31 cellular contexts compared by ENCODE assay signal in the genomic region with DNA sequence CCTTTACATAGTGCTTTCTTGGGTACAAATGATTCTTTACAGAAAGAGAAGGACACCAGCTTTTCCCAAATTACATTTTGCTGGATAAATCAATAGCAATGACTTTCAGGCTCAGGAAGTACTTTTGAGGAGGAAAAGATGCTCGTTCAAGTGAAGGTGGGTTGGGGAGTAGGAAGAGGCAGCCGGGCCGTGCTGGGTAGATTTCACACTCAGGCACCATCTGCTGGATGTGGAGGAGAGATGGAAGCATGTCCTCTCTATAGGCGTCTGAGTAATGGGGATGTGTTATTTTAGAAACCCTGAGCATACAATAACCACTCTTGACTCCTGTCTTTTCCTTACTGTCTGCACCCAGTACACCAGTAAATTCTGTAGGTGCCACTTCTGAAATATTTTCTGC.
"Had no signal": no experiment of that assay in that cellular context is flagged by ENCODE, and none has a peak within 500 bp of the region (broad histone marks: within the 10 kb centered on the region; RNA-seq: fewer than 3 reads in every experiment).

No MANE protein-coding gene starts in this region.

- H3K27ac ChIP-seq: brain microvascular endothelial cell, coronary artery, esophagus muscularis mucosa, gastroesophageal sphincter had no signal

- H3K27ac Mint-ChIP-seq: activated CD4-positive, alpha-beta memory T cell treated with anti-CD3 and anti-CD28 coated beads for 36 hours; activated CD4-positive, alpha-beta T cell treated with anti-CD3 and anti-CD28 coated beads for 36 hours; activated CD4-positive, alpha-beta T cell treated with anti-CD3 and anti-CD28 coated beads, Interleukin-2, amount 10 ng/mL, durations not matched to agents 24 days and 14 days; activated CD8-positive, alpha-beta memory T cell treated with anti-CD3 and anti-CD28 coated beads, Interleukin-2, amount 10 ng/mL, durations not matched to agents 7 days and 5 days; activated CD8-positive, alpha-beta T cell treated with anti-CD3 and anti-CD28 coated beads, Interleukin-2, amount 10 ng/mL, durations not matched to agents 7 days and 5 days; activated naive CD4-positive, alpha-beta T cell treated with anti-CD3 and anti-CD28 coated beads for 36 hours; activated naive CD4-positive, alpha-beta T cell treated with anti-CD3 and anti-CD28 coated beads, Interleukin-2, amount 50 U/mL, for 72 hours; activated naive CD8-positive, alpha-beta T cell treated with anti-CD3 and anti-CD28 coated beads, Interleukin-2, amount 10 ng/mL, durations not matched to agents 7 days and 5 days; activated T-helper 1 cell treated with anti-CD3 and anti-CD28 coated beads, Interleukin-12 subunit alpha, Interleukin-12 subunit beta, Interleukin-2, Interleukin-4 antibody, amounts not matched to agents 30 ng/mL and 10 ng/mL and 1 ng/mL, durations not matched to agents 14 hours and 24 hours and 36 hours; activated T-helper 2 cell treated with anti-CD3 and anti-CD28 coated beads, Interferon-gamma antibody, Interleukin-2, Interleukin-4, amounts not matched to agents 10 μg/mL and 5 μg/mL and 100 μg/mL, durations not matched to agents 14 hours and 24 hours and 36 hours; dendritic cell treated with granulocyte-macrophage colony-stimulating factor and Interleukin-4, amounts not matched to agents 40 ng/mL and 50 ng/mL, for 4 days; effector memory CD8-positive, alpha-beta T cell; T-helper 17 cell; T-helper 2 cell treated with Interferon-gamma antibody and Interleukin-4, amounts not matched to agents 5 μg/mL and 100 μg/mL, for 36 hours had no signal

- H3K9me3 ChIP-seq: esophagus muscularis mucosa, gastroesophageal sphincter had no signal

- DNase-seq: activated CD4-positive, alpha-beta memory T cell treated with anti-CD3 and anti-CD28 coated beads for 36 hours; activated CD4-positive, alpha-beta T cell treated with anti-CD3 and anti-CD28 coated beads for 36 hours; activated CD4-positive, alpha-beta T cell treated with anti-CD3 and anti-CD28 coated beads, Interleukin-2, amount 10 ng/mL, durations not matched to agents 24 days and 14 days; activated CD4-positive, CD25-positive, alpha-beta regulatory T cell; activated CD4-positive, CD25-positive, alpha-beta regulatory T cell treated with anti-CD3 and anti-CD28 coated beads, Interleukin-2, amount 50 U/mL, for 72 hours; activated CD8-positive, alpha-beta memory T cell treated with anti-CD3 and anti-CD28 coated beads, Interleukin-2, amount 10 ng/mL, durations not matched to agents 7 days and 5 days; activated CD8-positive, alpha-beta memory T cell treated with anti-CD3 and anti-CD28 coated beads, Interleukin-2, amount 50 U/mL, for 4 hours; activated CD8-positive, alpha-beta T cell treated with anti-CD3 and anti-CD28 coated beads, Interleukin-2, amount 10 ng/mL, durations not matched to agents 7 days and 5 days; activated effector memory CD4-positive, alpha-beta T cell treated with anti-CD3 and anti-CD28 coated beads, Interleukin-2, amount 50 U/mL, for 16 hours; activated naive CD4-positive, alpha-beta T cell treated with anti-CD3 and anti-CD28 coated beads for 36 hours; activated naive CD8-positive, alpha-beta T cell treated with anti-CD3 and anti-CD28 coated beads, Interleukin-2, amount 10 ng/mL, durations not matched to agents 7 days and 5 days; activated T-cell treated with anti-CD3 and anti-CD28 coated beads, Interleukin-2, amount 50 U/mL, for 1 hour; activated T-cell treated with anti-CD3 and anti-CD28 coated beads, Interleukin-2, amount 50 U/mL, for 48 hours; brain microvascular endothelial cell; effector CD4-positive, alpha-beta T cell; effector memory CD8-positive, alpha-beta T cell; erythroblast; foreskin melanocyte; head of caudate nucleus; T-helper 1 cell; T-helper 17 cell; T1000 had no signal

- H3K36me3 Mint-ChIP-seq: activated CD4-positive, alpha-beta memory T cell treated with anti-CD3 and anti-CD28 coated beads for 36 hours; activated CD8-positive, alpha-beta memory T cell treated with anti-CD3 and anti-CD28 coated beads, Interleukin-2, amount 10 ng/mL, durations not matched to agents 7 days and 5 days; activated naive CD4-positive, alpha-beta T cell treated with anti-CD3 and anti-CD28 coated beads, Interleukin-2, amount 50 U/mL, for 72 hours; activated naive CD8-positive, alpha-beta T cell treated with anti-CD3 and anti-CD28 coated beads, Interleukin-2, amount 10 ng/mL, durations not matched to agents 7 days and 5 days had no signal

- H3K4me1 ChIP-seq: esophagus muscularis mucosa, gastroesophageal sphincter had no signal

- H3K27me3 Mint-ChIP-seq: activated CD4-positive, alpha-beta memory T cell treated with anti-CD3 and anti-CD28 coated beads for 36 hours; activated CD4-positive, alpha-beta T cell treated with anti-CD3 and anti-CD28 coated beads for 36 hours; activated CD4-positive, alpha-beta T cell treated with anti-CD3 and anti-CD28 coated beads, Interleukin-2, amount 10 ng/mL, durations not matched to agents 24 days and 14 days; activated CD8-positive, alpha-beta memory T cell treated with anti-CD3 and anti-CD28 coated beads, Interleukin-2, amount 10 ng/mL, durations not matched to agents 7 days and 5 days; activated naive CD8-positive, alpha-beta T cell treated with anti-CD3 and anti-CD28 coated beads, Interleukin-2, amount 10 ng/mL, durations not matched to agents 7 days and 5 days; central memory CD8-positive, alpha-beta T cell; dendritic cell treated with granulocyte-macrophage colony-stimulating factor and Interleukin-4, amounts not matched to agents 40 ng/mL and 50 ng/mL, for 4 days; effector memory CD8-positive, alpha-beta T cell; T-helper 17 cell had no signal

- H3K27me3 ChIP-seq: brain microvascular endothelial cell, gastroesophageal sphincter had no signal

- H3K4me1 Mint-ChIP-seq: activated CD4-positive, alpha-beta T cell treated with anti-CD3 and anti-CD28 coated beads for 36 hours; activated CD4-positive, alpha-beta T cell treated with anti-CD3 and anti-CD28 coated beads, Interleukin-2, amount 10 ng/mL, durations not matched to agents 24 days and 14 days; activated CD8-positive, alpha-beta memory T cell treated with anti-CD3 and anti-CD28 coated beads, Interleukin-2, amount 10 ng/mL, durations not matched to agents 7 days and 5 days; activated naive CD8-positive, alpha-beta T cell treated with anti-CD3 and anti-CD28 coated beads, Interleukin-2, amount 10 ng/mL, durations not matched to agents 7 days and 5 days; central memory CD8-positive, alpha-beta T cell; T-helper 17 cell had no signal

- H3K36me3 ChIP-seq: brain microvascular endothelial cell, esophagus muscularis mucosa, gastroesophageal sphincter had no signal

- H3K4me3 ChIP-seq: coronary artery, esophagus muscularis mucosa, gastroesophageal sphincter had no signal

- H3K9me3 Mint-ChIP-seq: activated naive CD4-positive, alpha-beta T cell treated with anti-CD3 and anti-CD28 coated beads for 36 hours had no signal

- H3K4me3 Mint-ChIP-seq: activated CD4-positive, alpha-beta memory T cell treated with anti-CD3 and anti-CD28 coated beads for 36 hours; activated CD4-positive, alpha-beta T cell treated with anti-CD3 and anti-CD28 coated beads for 36 hours; activated CD4-positive, alpha-beta T cell treated with anti-CD3 and anti-CD28 coated beads, Interleukin-2, amount 10 ng/mL, durations not matched to agents 24 days and 14 days; activated CD8-positive, alpha-beta memory T cell treated with anti-CD3 and anti-CD28 coated beads, Interleukin-2, amount 10 ng/mL, durations not matched to agents 7 days and 5 days; activated CD8-positive, alpha-beta T cell treated with anti-CD3 and anti-CD28 coated beads, Interleukin-2, amount 10 ng/mL, durations not matched to agents 7 days and 5 days; activated naive CD4-positive, alpha-beta T cell treated with anti-CD3 and anti-CD28 coated beads for 36 hours; activated naive CD8-positive, alpha-beta T cell treated with anti-CD3 and anti-CD28 coated beads, Interleukin-2, amount 10 ng/mL, durations not matched to agents 7 days and 5 days; activated T-helper 1 cell treated with anti-CD3 and anti-CD28 coated beads, Interleukin-12 subunit alpha, Interleukin-12 subunit beta, Interleukin-2, Interleukin-4 antibody, amounts not matched to agents 30 ng/mL and 10 ng/mL and 1 ng/mL, durations not matched to agents 14 hours and 24 hours and 36 hours; central memory CD8-positive, alpha-beta T cell; dendritic cell treated with granulocyte-macrophage colony-stimulating factor and Interleukin-4, amounts not matched to agents 40 ng/mL and 50 ng/mL, for 4 days; effector memory CD8-positive, alpha-beta T cell; T-helper 17 cell; T-helper 2 cell treated with Interferon-gamma antibody and Interleukin-4, amounts not matched to agents 5 μg/mL and 100 μg/mL, for 36 hours had no signal
